Comparison of ENCODE assay signal across 1 cellular context in genomic region chr6:107819217-107819616, GRCh38.
TF ChIP-seq lines count a peak whose summit lies in the region.

No MANE protein-coding gene starts in this region.

TF ChIP-seq in GM23338, 12 proteins besides CTCF, POLR2A, EP300 and RAD21 (continued from another document):
- TF ChIP-seq ZNF462 (CRISPR knock-in tag; IDR thresholded peaks at IDR 0.05) (no peak), CREB1 (CRISPR knock-in tag; IDR thresholded peaks at IDR 0.05; ENCODE audit: low read depth) (no peak), POLR2AphosphoS5 (IDR thresholded peaks at IDR 0.05; ENCODE audit: low read depth) (no peak), ZNF331 (CRISPR knock-in tag; IDR thresholded peaks at IDR 0.05; ENCODE audit: low read depth) (no peak), REST (IDR thresholded peaks at IDR 0.05; ENCODE audit: unreplicated experiment) (no peak), EZH2 (IDR thresholded peaks at IDR 0.05; ENCODE audit: low read depth, unreplicated experiment) (no peak), STAT1 (IDR thresholded peaks at IDR 0.05; ENCODE audit: unreplicated experiment) (no peak), JUNB (IDR thresholded peaks at IDR 0.05; ENCODE audit: unreplicated experiment) (no peak), NANOG (IDR thresholded peaks at IDR 0.05; ENCODE audit: borderline replicate concordance) (no peak), EZH2phosphoT487 (IDR thresholded peaks at IDR 0.05; ENCODE audit: unreplicated experiment) (no peak)
